ENCODE assay signal across 10 cellular contexts in the genomic region with DNA sequence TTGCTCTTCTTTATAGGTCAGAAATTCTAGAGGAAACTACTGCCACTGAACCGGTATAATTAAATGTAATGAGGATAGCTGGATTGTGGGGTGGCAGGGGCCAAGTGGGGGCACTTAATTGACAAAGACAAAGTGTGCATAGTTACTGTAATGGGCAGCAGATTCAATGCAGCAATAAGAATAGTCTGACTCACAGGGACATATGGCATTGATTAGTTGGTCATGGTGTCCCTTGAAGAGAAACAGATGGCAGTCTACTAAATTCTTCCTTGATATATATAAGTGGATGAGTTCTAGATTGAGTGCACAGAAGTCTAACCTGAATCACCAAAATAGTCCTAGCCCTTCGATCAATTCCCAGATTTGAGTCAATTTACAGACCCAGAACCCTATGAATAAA. TPM values are rescaled to one million over a fixed set of nuclear protein-coding genes. Genes with fewer than 3 reads are reported as not detected.
DNase-seq lines count a peak whose midpoint lies in the region; ATAC-seq, FAIRE-seq and TF ChIP-seq lines count a peak whose summit lies in the region.
"Had no signal": no experiment of that assay in that cellular context is flagged by ENCODE, and none has a peak within 500 bp of the region (broad histone marks: within the 10 kb centered on the region; RNA-seq: fewer than 3 reads in every experiment).

No MANE protein-coding gene starts in this region.

- no peak for FAIRE-seq in GM12891 (lab: Jason Lieb, UNC)

- TF ChIP-seq POLR2A in breast epithelium (IDR thresholded peaks at IDR 0.05) (no peak), suprapubic skin (IDR thresholded peaks at IDR 0.05) (no peak), GM12891 (IDR thresholded peaks at IDR 0.05; ENCODE audit: low read depth, low read length) (no peak)

- CTCF ChIA-PET in MCF 10A (lab: Yijun Ruan, JAX) (interaction anchor here (0.6 to 0.8 kb wide), 2 partner anchors 39 to 227 kb away, joined by 3 read pairs; no protein-coding TSS in a partner anchor), T-cell (lab: Charles Lee) (no interaction called here)

- H3K27ac Mint-ChIP-seq in MCF 10A (ENCODE audit: low read depth, unreplicated experiment) (no peak overlapping the region), T-cell (no peak overlapping the region)

- TF ChIP-seq CTCF in breast epithelium (IDR thresholded peaks at IDR 0.05) (no peak), MCF 10A (IDR thresholded peaks at IDR 0.05; ENCODE audit: unreplicated experiment) (no peak), fibroblast of villous mesenchyme (IDR thresholded peaks at IDR 0.05; ENCODE audit: insufficient read depth, low read depth, low read length) (no peak), suprapubic skin (IDR thresholded peaks at IDR 0.05) (no peak)

- ATAC-seq in T-cell (replicated peaks in 1 of 4) (no peak), HG03378 (IDR thresholded peaks at IDR 0.05; ENCODE audit: unreplicated experiment) (no peak)

- H3K27me3 Mint-ChIP-seq in MCF 10A (ENCODE audit: insufficient read depth, unreplicated experiment) (peaks cover 30% of the 10 kb centered on the region), T-cell (peaks cover 0 to 10% of the 10 kb centered on the region in 2 donors)

- H3K36me3 ChIP-seq in breast epithelium (no peaks in the 10 kb centered on the region), suprapubic skin (no peaks in the 10 kb centered on the region)

- H3K36me3 Mint-ChIP-seq in MCF 10A (ENCODE audit: insufficient read depth, unreplicated experiment) (no peaks in the 10 kb centered on the region), T-cell (peaks cover 28% of the 10 kb centered on the region)

- POLR2A ChIA-PET in MCF 10A (lab: Yijun Ruan, JAX): no interaction called here
- POLR2A ChIA-PET in T-cell (lab: Charles Lee): no interaction called here

- H3K4me3 ChIP-seq in breast epithelium (peak overlapping the region in 2 of 3 donors; percentile 58 to 84), fibroblast of villous mesenchyme (ENCODE audit: low read depth, low read length) (peak overlapping the region; percentile 77), suprapubic skin (peak overlapping the region; percentile 69)

- BruUV-seq in MCF 10A (replicated peaks; lab: Mats Ljungman, UMichigan): no TSS peak

- H3K27ac ChIP-seq in breast epithelium (no peak overlapping the region), suprapubic skin (no peak overlapping the region)

- no peaks in the 10 kb centered on the region for H3K9me3 ChIP-seq in breast epithelium
- H3K9me3 ChIP-seq in suprapubic skin: no peaks in the 10 kb centered on the region

- 63% methylated on average over 2 of the region's 2 CpGs for WGBS in suprapubic skin

- DNase-seq in breast epithelium (ENCODE audit: low spot score in 2 of 2): no peak
- no peak for DNase-seq in MCF 10A (ENCODE audit: unreplicated experiment)
- DNase-seq in T-cell: no peak
- peak; percentile 58 for DNase-seq in fibroblast of villous mesenchyme (ENCODE audit: low read depth)
- DNase-seq in suprapubic skin (ENCODE audit: low spot score in 2 of 2): no peak
- DNase-seq in GM12891 (ENCODE audit: insufficient read length, low spot score): no peak
- DNase-seq in NCI-H1092 (lab: John Stamatoyannopoulos, UW): no peak
- DNase-seq: DMS53; stimulated activated CD4-positive, alpha-beta T cell treated with anti-CD3 and anti-CD28 coated beads, Interleukin-4, amount 100 ng/mL, for 1 hour had no signal

- H3K4me1 Mint-ChIP-seq in MCF 10A (ENCODE audit: insufficient read depth, unreplicated experiment) (no peaks in the 10 kb centered on the region), T-cell (peaks cover 63 to 75% (median 68%) of the 10 kb centered on the region in 3 donors)

- H3K27me3 ChIP-seq in breast epithelium: peaks cover 0 to 33% of the 10 kb centered on the region in 2 donors
- H3K27me3 ChIP-seq in suprapubic skin: no peaks in the 10 kb centered on the region

- TF ChIP-seq EP300 in suprapubic skin (IDR thresholded peaks at IDR 0.05): no peak

- intact Hi-C loops in breast epithelium (cut with DNase I; ENCODE audit: low total_unique reads): no loop called here
- intact Hi-C loops in MCF 10A (cut with micrococcal nuclease): no loop called here

- H3K4me3 Mint-ChIP-seq in MCF 10A (ENCODE audit: unreplicated experiment): no peak overlapping the region
- H3K4me3 Mint-ChIP-seq in T-cell: peak overlapping the region; percentile 87 to 95 (median 88)

- H3K4me1 ChIP-seq in breast epithelium (no peaks in the 10 kb centered on the region), suprapubic skin (peaks cover 30% of the 10 kb centered on the region)

- H3K9me3 Mint-ChIP-seq in MCF 10A (ENCODE audit: unreplicated experiment) (no peaks in the 10 kb centered on the region), T-cell (no peaks in the 10 kb centered on the region)

TF ChIP-seq in GM12891, 5 proteins besides CTCF, POLR2A, EP300 and RAD21:
- TF ChIP-seq SPI1 (IDR thresholded peaks at IDR 0.05; ENCODE audit: low read depth, low read length) (no peak), TAF1 (IDR thresholded peaks at IDR 0.05; ENCODE audit: low read depth, low read length) (no peak), POLR2AphosphoS5 (IDR thresholded peaks at IDR 0.05; ENCODE audit: low read depth, low read length) (no peak), POU2F2 (IDR thresholded peaks at IDR 0.05; ENCODE audit: low read depth, low read length) (no peak), PAX5 (IDR thresholded peaks at IDR 0.05; ENCODE audit: insufficient read depth, low read length, severe bottlenecking) (no peak)

RNA-seq across cellular contexts. Expression of gene ZNF75D, which starts 3.1 kb away (rescaled TPM):
- total RNA-seq in breast epithelium (10 to 100 TPM; 10.4 to 13.6 (median 10.5) TPM), MCF 10A (2022) (4.9 and 5.4 TPM in 2 replicates), T-cell (10 to 100 TPM; 10.2 to 16.9 (median 15.2) TPM), fibroblast of villous mesenchyme (8.2 and 8.7 TPM in 2 replicates), suprapubic skin (10 to 100 TPM in 1 of 4 donors, 1 to 10 TPM in 3; 2.5 to 15.4 (median 6.1) TPM)
- 2.8 TPM for polyA plus RNA-seq in GM12891 (2012; ENCODE audit: low read depth, missing spikeins)

RNA-seq across cellular contexts. Expression of gene ZNF449, which starts 3.8 kb away (rescaled TPM):
- total RNA-seq in breast epithelium (10 to 100 TPM in 1 of 3 donors, 1 to 10 TPM in 2; 5.1 to 10.4 (median 9.5) TPM), MCF 10A (2022) (6.2 and 7.6 TPM in 2 replicates), T-cell (1 to 10 TPM; 2.5 to 8.1 (median 6.6) TPM), fibroblast of villous mesenchyme (10.8 and 11.3 TPM in 2 replicates), suprapubic skin (10 to 100 TPM in 1 of 4 donors, 1 to 10 TPM in 3; 1.4 to 10.3 (median 3.3) TPM)
- 0.83 TPM for polyA plus RNA-seq in GM12891 (2012; ENCODE audit: low read depth, missing spikeins)

RNA-seq across cellular contexts. Expression of gene ETDC, which starts 31.5 kb away (rescaled TPM):
- total RNA-seq in breast epithelium: not detected
- total RNA-seq in MCF 10A (2022): not detected in 2 replicates
- total RNA-seq in T-cell: not detected
- total RNA-seq in fibroblast of villous mesenchyme: not detected in 2 replicates
- not detected for total RNA-seq in suprapubic skin
- not detected for polyA plus RNA-seq in GM12891 (2012; ENCODE audit: low read depth, missing spikeins)
